ENCODE assay signal across 11 cellular contexts in the genomic region with DNA sequence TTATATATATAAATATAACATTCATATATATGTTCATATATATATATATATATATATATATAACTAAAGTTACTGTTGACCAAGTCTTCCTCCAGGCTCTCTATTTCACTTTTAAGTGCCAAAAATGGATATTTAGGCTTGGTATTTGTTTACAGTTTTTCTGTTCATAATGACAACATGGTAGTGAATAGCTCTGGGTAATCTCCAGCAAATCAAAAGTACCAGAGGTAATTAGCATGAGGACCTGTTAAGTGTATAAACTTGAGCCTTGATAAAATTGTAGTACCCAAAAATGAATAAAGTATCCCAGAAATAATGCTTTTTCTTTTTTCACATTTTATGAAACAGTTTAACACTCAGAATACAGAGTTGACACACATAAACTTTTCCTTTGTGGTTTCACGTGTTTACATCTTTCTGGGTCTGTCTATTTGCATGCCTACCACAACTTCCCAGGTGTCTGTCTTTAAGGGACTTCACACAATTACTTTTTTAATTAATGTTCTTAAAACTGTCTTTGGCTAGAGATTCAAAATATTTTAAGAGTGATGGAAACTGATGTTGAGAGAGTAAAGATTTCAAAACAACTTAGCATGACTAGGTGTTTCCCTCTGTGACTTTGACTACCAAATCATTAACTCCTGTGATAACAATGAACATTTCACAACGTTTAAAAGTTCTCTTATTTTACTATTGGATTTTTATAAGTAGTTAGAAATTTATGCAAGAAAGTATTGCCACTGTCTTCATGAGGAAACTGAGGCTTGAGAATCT. TPM values are rescaled to one million over a fixed set of nuclear protein-coding genes. Genes with fewer than 3 reads are reported as not detected.
DNase-seq lines count a peak whose midpoint lies in the region; ATAC-seq and TF ChIP-seq lines count a peak whose summit lies in the region.
"Had no signal": no experiment of that assay in that cellular context is flagged by ENCODE, and none has a peak within 500 bp of the region (broad histone marks: within the 10 kb centered on the region; RNA-seq: fewer than 3 reads in every experiment).

No MANE protein-coding gene starts in this region.

- peak; percentile 10 for DNase-seq in activated naive CD4-positive, alpha-beta T cell treated with anti-CD3 and anti-CD28 coated beads for 36 hours
- DNase-seq in activated naive CD4-positive, alpha-beta T cell treated with anti-CD3 and anti-CD28 coated beads, Interleukin-2, amount 50 U/mL, for 16 hours, result no peak
- DNase-seq in epithelial cell of proximal tubule (ENCODE audit: low read depth) (peak; percentile 29), HPDE6-E6E7 (ENCODE audit: extremely low spot score) (no peak)
- DNase-seq: caudate nucleus, NCI-H2029 treated with DMSO at 0.1 percent for 48 hours, trophoblast cell had no signal

- H3K27ac Mint-ChIP-seq in activated naive CD4-positive, alpha-beta T cell treated with anti-CD3 and anti-CD28 coated beads for 36 hours, result peak overlapping the region; percentile 77

- H3K36me3 Mint-ChIP-seq in activated naive CD4-positive, alpha-beta T cell treated with anti-CD3 and anti-CD28 coated beads for 36 hours (ENCODE audit: low read depth), result peaks cover 12% of the 10 kb centered on the region

- H3K27me3 ChIP-seq in OCI-LY1 (ENCODE audit: insufficient read depth, low read length) (no peaks in the 10 kb centered on the region), thymus (ENCODE audit: control insufficient read depth, insufficient read depth) (no peaks in the 10 kb centered on the region)

- H3K79me2 ChIP-seq in OCI-LY1 (ENCODE audit: insufficient read depth, low read length), result peaks cover 15% of the 10 kb centered on the region

- no peak overlapping the region for H3K4me3 ChIP-seq in OCI-LY1 (ENCODE audit: low read depth, low read length, poor library complexity, severe bottlenecking)
- H3K4me3 ChIP-seq in epithelial cell of proximal tubule (ENCODE audit: low read depth, low read length), result no peak overlapping the region
- H3K4me3 ChIP-seq in thymus (ENCODE audit: low read length), result peak overlapping the region; percentile 6

- peaks cover 18% of the 10 kb centered on the region for H3K4me1 ChIP-seq in OCI-LY1 (ENCODE audit: insufficient read depth, low read length, severe bottlenecking)
- peaks cover 4% of the 10 kb centered on the region for H3K4me1 ChIP-seq in thymus (ENCODE audit: control insufficient read depth, insufficient read depth, low read length)

- no peaks in the 10 kb centered on the region for H3K9me2 ChIP-seq in OCI-LY1 (ENCODE audit: low read depth, low read length)

- CTCF ChIA-PET in activated naive CD4-positive, alpha-beta T cell treated with anti-CD3 and anti-CD28 coated beads for 36 hours (lab: Charles Lee), result no interaction called here

- H3K27me3 Mint-ChIP-seq in activated naive CD4-positive, alpha-beta T cell treated with anti-CD3 and anti-CD28 coated beads for 36 hours (ENCODE audit: low read depth), result no peaks in the 10 kb centered on the region

- WGBS in thymus, result 28% methylated on average over 2 of the region's 2 CpGs

- intact Hi-C loops in activated naive CD4-positive, alpha-beta T cell treated with anti-CD3 and anti-CD28 coated beads for 36 hours (cut with micrococcal nuclease), result no loop called here

- H3K9me3 ChIP-seq in OCI-LY1 (ENCODE audit: low read length), result no peaks in the 10 kb centered on the region
- H3K9me3 ChIP-seq in thymus (ENCODE audit: control insufficient read depth), result no peaks in the 10 kb centered on the region

- H3K9me3 Mint-ChIP-seq in activated naive CD4-positive, alpha-beta T cell treated with anti-CD3 and anti-CD28 coated beads for 36 hours, result no peaks in the 10 kb centered on the region

- no peak overlapping the region for H3K9ac ChIP-seq in OCI-LY1 (ENCODE audit: low read length)

- H3K4me2 ChIP-seq in OCI-LY1 (ENCODE audit: low read length), result peak overlapping the region; percentile 23; the same call in 1 of the 2 replicates

- H4K20me1 ChIP-seq in OCI-LY1 (ENCODE audit: insufficient read depth, low read length), result no peaks in the 10 kb centered on the region

- no peak overlapping the region for H3K4me3 Mint-ChIP-seq in activated naive CD4-positive, alpha-beta T cell treated with anti-CD3 and anti-CD28 coated beads for 36 hours

- TF ChIP-seq CTCF in OCI-LY1 (IDR thresholded peaks at IDR 0.05; ENCODE audit: low read length) (no peak), epithelial cell of proximal tubule (conservative IDR thresholded peaks at IDR 0.05; ENCODE audit: low read depth, low read length) (no peak)

- H3K36me3 ChIP-seq in OCI-LY1 (ENCODE audit: insufficient read depth, low read length), result peaks cover 24% of the 10 kb centered on the region
- peaks cover 13% of the 10 kb centered on the region for H3K36me3 ChIP-seq in thymus (ENCODE audit: control insufficient read depth, insufficient read depth)

- H3K27ac ChIP-seq in OCI-LY1 (ENCODE audit: low read depth, low read length, poor library complexity, severe bottlenecking) (peak overlapping the region; percentile 80), thymus (ENCODE audit: low read depth) (peak overlapping the region; percentile 49)

- no peak for ATAC-seq in HG03280 (IDR thresholded peaks at IDR 0.05; ENCODE audit: unreplicated experiment)
- no peak for ATAC-seq in HG03159 (IDR thresholded peaks at IDR 0.05; ENCODE audit: unreplicated experiment)

- H3K4me1 Mint-ChIP-seq in activated naive CD4-positive, alpha-beta T cell treated with anti-CD3 and anti-CD28 coated beads for 36 hours (ENCODE audit: low read depth), result peaks cover 35% of the 10 kb centered on the region

- no peaks in the 10 kb centered on the region for H3F3A ChIP-seq in OCI-LY1 (ENCODE audit: insufficient read depth, low read length)

- H2AFZ ChIP-seq in OCI-LY1 (ENCODE audit: low read length), result no peak overlapping the region

RNA-seq across cellular contexts. Expression of a gene that starts 47.9 kb away (rescaled TPM):
- 10 to 100 TPM; 57.9 to 59.3 TPM for total RNA-seq in activated naive CD4-positive, alpha-beta T cell treated with anti-CD3 and anti-CD28 coated beads for 36 hours
- 20.6 and 21.4 TPM in 2 replicates for total RNA-seq in epithelial cell of proximal tubule
- polyA plus RNA-seq in thymus, result 31.3 TPM

Comparison
In these comparisons a context has a peak if more than half of its experiments do, and no peak if none do; other contexts are left out.
1. DNase-seq: peak in activated naive CD4-positive, alpha-beta T cell treated with anti-CD3 and anti-CD28 coated beads for 36 hours (single experiment) and epithelial cell of proximal tubule (single experiment); none in activated naive CD4-positive, alpha-beta T cell treated with anti-CD3 and anti-CD28 coated beads, Interleukin-2, amount 50 U/mL, for 16 hours (single experiment) and HPDE6-E6E7 (single experiment).